Comparison of ENCODE assay signal across 22 cellular contexts in genomic region chr3:74348421-74348820, GRCh38.
DNase-seq lines count a peak whose midpoint lies in the region; ATAC-seq, FAIRE-seq and TF ChIP-seq lines count a peak whose summit lies in the region.
"Had no signal": no experiment of that assay in that cellular context is flagged by ENCODE, and none has a peak within 500 bp of the region (broad histone marks: within the 10 kb centered on the region; RNA-seq: fewer than 3 reads in every experiment).

No MANE protein-coding gene starts in this region.

- no peaks in the 10 kb centered on the region for H3K27me3 ChIP-seq in bronchial epithelial cell (ENCODE audit: control insufficient read depth, insufficient read depth, low read length)

- DNase-seq in NCI-H69 (lab: John Stamatoyannopoulos, UW) (peak; percentile 18), bronchial epithelial cell (ENCODE audit: low read depth) (no peak), left kidney (ENCODE audit: low read depth, low spot score) (peak; percentile 66), mucosa of descending colon (no peak), AG08395 (ENCODE audit: low spot score) (no peak)
- DNase-seq in activated CD8-positive, alpha-beta memory T cell treated with anti-CD3 and anti-CD28 coated beads, Interleukin-2, amount 50 U/mL, for 4 hours, result no peak
- DNase-seq in stimulated activated naive CD8-positive, alpha-beta T cell treated with anti-CD3 and anti-CD28 coated beads, Interleukin-15, Interleukin-2, amounts not matched to agents 100 U/mL and 50 U/mL, for 24 hours, result no peak
- DNase-seq: 8988T; ACHN; C1 segment of cervical spinal cord; Calu3; CD4-positive, alpha-beta memory T cell; COR-L47; DMS53; DND-41; GOT3; HFFc6 had no signal

- no peaks in the 10 kb centered on the region for H3K9me3 ChIP-seq in mucosa of descending colon
- H3K9me3 ChIP-seq: A549, HAP-1 had no signal

- H3K4me1 ChIP-seq in mucosa of descending colon (ENCODE audit: low read depth), result no peaks in the 10 kb centered on the region
- H3K4me1 ChIP-seq: A549, HAP-1 had no signal

- peak; percentile 52 for FAIRE-seq in bronchial epithelial cell (lab: Jason Lieb, UNC)
- FAIRE-seq: A549, G401.6, GM12892, H54 had no signal

- H3K4me3 ChIP-seq in bronchial epithelial cell (ENCODE audit: low read depth, low read length), result no peak overlapping the region
- no peak overlapping the region for H3K4me3 ChIP-seq in mucosa of descending colon
- H3K4me3 ChIP-seq: A549, HAP-1 had no signal

- H3K36me3 ChIP-seq in bronchial epithelial cell (ENCODE audit: control insufficient read depth, insufficient read depth, low read length), result no peaks in the 10 kb centered on the region
- no peaks in the 10 kb centered on the region for H3K36me3 ChIP-seq in mucosa of descending colon (ENCODE audit: low read depth)
- H3K36me3 ChIP-seq: HAP-1 had no signal

- TF ChIP-seq CTCF in bronchial epithelial cell (IDR thresholded peaks at IDR 0.05; ENCODE audit: insufficient read depth, low read length, severe bottlenecking) (no peak), mucosa of descending colon (IDR thresholded peaks at IDR 0.05) (no peak)

- ATAC-seq in mucosa of descending colon, result peak; percentile 31
- no peak for ATAC-seq in stimulated activated naive CD8-positive, alpha-beta T cell treated with anti-CD3 and anti-CD28 coated beads, Interleukin-15, Interleukin-2, amounts not matched to agents 100 U/mL and 50 U/mL, for 24 hours
- ATAC-seq: A549 had no signal

- intact Hi-C loops in mucosa of descending colon (cut with DNase I, micrococcal nuclease), result no loop called here

Comparison
In these comparisons a context has a peak if more than half of its experiments do, and no peak if none do; other contexts are left out.
1. DNase-seq: peak in NCI-H69 (single experiment) and left kidney (single experiment); none in bronchial epithelial cell (single experiment), mucosa of descending colon (0 of 3), activated CD8-positive, alpha-beta memory T cell treated with anti-CD3 and anti-CD28 coated beads, Interleukin-2, amount 50 U/mL, for 4 hours (single experiment), stimulated activated naive CD8-positive, alpha-beta T cell treated with anti-CD3 and anti-CD28 coated beads, Interleukin-15, Interleukin-2, amounts not matched to agents 100 U/mL and 50 U/mL, for 24 hours (single experiment) and AG08395 (single experiment).